ENCODE assay signal across 8 cellular contexts in the genomic region with DNA sequence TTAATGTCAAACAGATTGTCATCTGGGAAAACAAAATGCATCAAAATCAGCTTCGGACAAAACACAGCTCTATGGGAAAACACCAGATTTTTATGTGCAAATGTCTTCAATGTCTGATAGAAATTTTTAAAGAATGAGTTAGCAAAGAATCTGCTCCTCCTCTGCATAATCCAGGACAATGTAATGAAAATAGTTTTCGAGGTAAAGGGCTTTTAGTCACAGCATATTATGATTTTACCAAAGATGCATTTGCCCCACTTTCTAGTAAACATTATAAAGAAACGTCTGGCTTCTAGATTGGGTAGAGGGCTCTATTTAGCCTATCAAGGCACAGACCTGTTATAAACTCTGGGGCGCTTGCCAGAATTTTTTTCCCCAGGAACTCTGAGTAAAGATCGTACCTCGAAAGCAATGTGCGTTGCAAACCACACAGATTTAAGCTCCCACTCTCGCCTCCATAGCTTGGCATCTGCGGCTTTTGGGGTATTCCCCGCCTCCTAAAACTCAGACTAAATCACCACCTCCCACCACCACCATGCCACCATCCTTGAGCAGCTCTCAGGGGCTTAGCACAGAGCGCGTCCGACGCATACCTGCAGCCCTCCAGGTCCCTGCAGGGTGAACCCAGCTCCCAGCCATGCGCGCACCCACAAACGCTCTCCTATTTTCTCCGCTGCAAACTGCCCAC. TPM values are rescaled to one million over a fixed set of nuclear protein-coding genes. Genes with fewer than 3 reads are reported as not detected.
DNase-seq lines count a peak whose midpoint lies in the region; ATAC-seq and TF ChIP-seq lines count a peak whose summit lies in the region.

No MANE protein-coding gene starts in this region.

- TF ChIP-seq CTCF in parathyroid adenoma (IDR thresholded peaks at IDR 0.05): no peak
- no peak for TF ChIP-seq CTCF in vagina (IDR thresholded peaks at IDR 0.05)

- peak overlapping the region; percentile 70 for H3K4me2 ChIP-seq in parathyroid adenoma (ENCODE audit: low read length)

- TF ChIP-seq POLR2A in vagina (IDR thresholded peaks at IDR 0.05): no peak

- H3K9me3 ChIP-seq in parathyroid adenoma (ENCODE audit: control insufficient read depth, low read length) (no peaks in the 10 kb centered on the region), vagina (no peaks in the 10 kb centered on the region)

- H3K36me3 ChIP-seq in parathyroid adenoma (ENCODE audit: control insufficient read depth, insufficient read depth, low read length) (no peaks in the 10 kb centered on the region), vagina (no peaks in the 10 kb centered on the region)

- peak; percentile 4 for ATAC-seq in GM18498 (IDR thresholded peaks at IDR 0.05; ENCODE audit: unreplicated experiment)

- no peaks in the 10 kb centered on the region for H3K27me3 ChIP-seq in parathyroid adenoma (ENCODE audit: control insufficient read depth, insufficient read depth, low read length)
- no peaks in the 10 kb centered on the region for H3K27me3 ChIP-seq in vagina

- no peaks in the 10 kb centered on the region for H3K79me2 ChIP-seq in parathyroid adenoma

- H3K27ac ChIP-seq in parathyroid adenoma (no peak overlapping the region), vagina (no peak overlapping the region)

- peak; percentile 15 for DNase-seq in HuH-7 (ENCODE audit: low spot score)
- peak; percentile 23 for DNase-seq in activated T-cell treated with anti-CD3 and anti-CD28 coated beads for 24 hours (ENCODE audit: low read depth)
- peak; percentile 23 for DNase-seq in fibroblast of peridontal ligament (ENCODE audit: extremely low read depth)
- no peak for DNase-seq in vagina (ENCODE audit: extremely low spot score in 2 of 2)
- no peak for DNase-seq in NCI-H2029 treated with DMSO at 0.1 percent for 48 hours (lab: John Stamatoyannopoulos, UW)
- DNase-seq in NCI-H1694 treated with DMSO at 0.1 percent for 48 hours (lab: John Stamatoyannopoulos, UW): no peak

- H2AFZ ChIP-seq in parathyroid adenoma: peak overlapping the region; percentile 88

- peak overlapping the region; percentile 54 for H3K4me3 ChIP-seq in parathyroid adenoma (ENCODE audit: low read depth, low read length)
- H3K4me3 ChIP-seq in vagina: peak overlapping the region; percentile 48 to 76

- no peak overlapping the region for H3K9ac ChIP-seq in parathyroid adenoma

- intact Hi-C loops in vagina (cut with DNase I): loop anchor here (5.0 kb wide), 1 partner anchor 1085 kb away; no protein-coding TSS in a partner anchor

- H3K4me1 ChIP-seq in parathyroid adenoma (no peaks in the 10 kb centered on the region), vagina (peaks cover 17% of the 10 kb centered on the region)

RNA-seq across cellular contexts. Expression of a gene that starts 0.9 kb away (rescaled TPM):
- total RNA-seq in vagina: 6.6 TPM

Comparison
In these comparisons a context has a peak if more than half of its experiments do, and no peak if none do; other contexts are left out.
1. DNase-seq: peak in HuH-7 (single experiment), activated T-cell treated with anti-CD3 and anti-CD28 coated beads for 24 hours (single experiment) and fibroblast of peridontal ligament (single experiment); none in vagina (0 of 2), NCI-H2029 treated with DMSO at 0.1 percent for 48 hours (single experiment) and NCI-H1694 treated with DMSO at 0.1 percent for 48 hours (single experiment).